Comparison of ENCODE assay signal across 8 cellular contexts in genomic region chr11:10930224-10930960, GRCh38.
DNase-seq lines count a peak whose midpoint lies in the region; ATAC-seq and TF ChIP-seq lines count a peak whose summit lies in the region.

No MANE protein-coding gene starts in this region.

- no peak for DNase-seq in Caco-2
- peak; percentile 4 for DNase-seq in activated T-cell treated with anti-CD3 and anti-CD28 coated beads for 4 hours
- no peak for DNase-seq in foreskin keratinocyte
- DNase-seq in ovary = peak in 1 of 5 donors; percentile 36
- DNase-seq in occipital lobe (lab: John Stamatoyannopoulos, UW) = no peak

- H3K4me3 ChIP-seq in Caco-2 (ENCODE audit: low read depth, low read length) = peak overlapping the region; percentile 75
- peak overlapping the region; percentile 70 for H3K4me3 ChIP-seq in HUES64 (ENCODE audit: low read length)
- H3K4me3 ChIP-seq in ovary = peak overlapping the region; percentile 62

- H3K27ac ChIP-seq in HUES64 (ENCODE audit: low read depth, low read length) (no peak overlapping the region; the same call in 1 of the 2 replicates), foreskin keratinocyte (peak overlapping the region; percentile 73), ovary (peak overlapping the region; percentile 92 to 99)

- H3K4me3 Mint-ChIP-seq in Caco-2 (ENCODE audit: unreplicated experiment) = peak overlapping the region; percentile 99

- H3K27me3 Mint-ChIP-seq in Caco-2 (ENCODE audit: insufficient read depth, unreplicated experiment) = no peaks in the 10 kb centered on the region

- peak; percentile 3 for ATAC-seq in foreskin keratinocyte
- ATAC-seq in GM18909 (IDR thresholded peaks at IDR 0.05; ENCODE audit: poor library complexity, unreplicated experiment) = no peak
- no peak for ATAC-seq in GM18870 (IDR thresholded peaks at IDR 0.05; ENCODE audit: unreplicated experiment)

- no peak for TF ChIP-seq POLR2A in ovary (IDR thresholded peaks at IDR 0.05)

- 10% methylated on average over 34 of the region's 34 CpGs for WGBS in HUES64
- WGBS in ovary, 3 donors = 6 to 7% (median 7%) methylated on average over 34 of the region's 34 CpGs

- CTCF ChIA-PET in Caco-2 (lab: Charles Lee) = interaction anchor here (0.6 to 1.9 kb wide), 7 partner anchors 24 to 138 kb away, joined by 3 to 12 read pairs (median 5); no protein-coding TSS in a partner anchor

- no peaks in the 10 kb centered on the region for H3K9me3 Mint-ChIP-seq in Caco-2 (ENCODE audit: unreplicated experiment)

- no peaks in the 10 kb centered on the region for H3K27me3 ChIP-seq in Caco-2 (replicated peaks; ENCODE audit: control insufficient read depth, insufficient read depth, low read length)
- H3K27me3 ChIP-seq in HUES64 (ENCODE audit: insufficient read depth, low read length) = peaks cover 21% of the 10 kb centered on the region
- no peaks in the 10 kb centered on the region for H3K27me3 ChIP-seq in foreskin keratinocyte
- no peaks in the 10 kb centered on the region for H3K27me3 ChIP-seq in ovary

- H3K9me3 ChIP-seq in Caco-2 (no peaks in the 10 kb centered on the region), HUES64 (ENCODE audit: insufficient read depth, low read depth, low read length) (no peaks in the 10 kb centered on the region), ovary (no peaks in the 10 kb centered on the region)

- H3K4me1 ChIP-seq in Caco-2 (peaks cover 28% of the 10 kb centered on the region), HUES64 (ENCODE audit: insufficient read depth, low read length) (peaks cover 15% of the 10 kb centered on the region), foreskin keratinocyte (no peaks in the 10 kb centered on the region), ovary (ENCODE audit: insufficient read depth) (peaks cover 6% of the 10 kb centered on the region)

- H3K36me3 Mint-ChIP-seq in Caco-2 (ENCODE audit: insufficient read depth, unreplicated experiment) = peaks cover 12% of the 10 kb centered on the region

- peak overlapping the region; percentile 78 for H3K9ac ChIP-seq in HUES64 (ENCODE audit: low read depth, low read length)

- peaks cover 35% of the 10 kb centered on the region for H3K4me1 Mint-ChIP-seq in Caco-2 (ENCODE audit: low read depth, unreplicated experiment)

- BruUV-seq in Caco-2 (replicated peaks; lab: Mats Ljungman, UMichigan) = TSS peak; percentile 79

- intact Hi-C loops in Caco-2 (cut with micrococcal nuclease; ENCODE audit: unreplicated experiment) = loop anchor here (2.0 to 10.0 kb wide), 5 partner anchors 52 to 524 kb away; partner anchors contain the start of gene EIF4G2
- intact Hi-C loops in ovary (cut with DNase I) = loop anchor here (5.0 to 10.0 kb wide), 6 partner anchors 84 to 857 kb away; partner anchors contain the start of gene EIF4G2 (in 1 of the 4)

- POLR2A ChIA-PET in Caco-2 (lab: Charles Lee) = interaction anchor here (0.6 to 2.4 kb wide), 7 partner anchors 30 to 412 kb away, joined by 4 to 39 read pairs (median 5); partner anchors contain the start of genes EIF4G2 and ZBED5

- TF ChIP-seq EP300 in ovary (IDR thresholded peaks at IDR 0.05) = no peak

- H3K27ac Mint-ChIP-seq in Caco-2 (ENCODE audit: unreplicated experiment) = peak overlapping the region; percentile 98

- TF ChIP-seq CTCF in Caco-2 (IDR thresholded peaks at IDR 0.05; ENCODE audit: insufficient read depth in 1 of 2, low read depth in 1 of 2, low read length in 1 of 2, severe bottlenecking in 1 of 2, unreplicated experiment in 1 of 2) = peak in 1 of 2 experiments; percentile 13
- TF ChIP-seq CTCF in foreskin keratinocyte (conservative IDR thresholded peaks at IDR 0.05) = no peak
- TF ChIP-seq CTCF in ovary (IDR thresholded peaks at IDR 0.05) = no peak

- no peaks in the 10 kb centered on the region for H3K36me3 ChIP-seq in Caco-2 (ENCODE audit: control insufficient read depth, insufficient read depth, low read length)
- no peaks in the 10 kb centered on the region for H3K36me3 ChIP-seq in HUES64 (ENCODE audit: insufficient read depth, low read length)
- no peaks in the 10 kb centered on the region for H3K36me3 ChIP-seq in ovary
